Comparison of ENCODE assay signal across 13 cellular contexts in genomic region chr6:101391772-101392560, GRCh38. TPM values are rescaled to one million over a fixed set of nuclear protein-coding genes. Genes with fewer than 3 reads are reported as not detected.
DNase-seq lines count a peak whose midpoint lies in the region; ATAC-seq and TF ChIP-seq lines count a peak whose summit lies in the region.
"Had no signal": no experiment of that assay in that cellular context is flagged by ENCODE, and none has a peak within 500 bp of the region (broad histone marks: within the 10 kb centered on the region; RNA-seq: fewer than 3 reads in every experiment).

No MANE protein-coding gene starts in this region.

- DNase-seq in NCI-H510A treated with DMSO at 0.1 percent for 48 hours (lab: John Stamatoyannopoulos, UW), result peak; percentile 11
- DNase-seq in NCI-H510A (lab: John Stamatoyannopoulos, UW), result no peak
- peak; percentile 66 for DNase-seq in RPMI7951 (ENCODE audit: low read depth)
- DNase-seq in hepatocyte (ENCODE audit: low spot score), result no peak
- no peak for DNase-seq in smooth muscle cell (lab: John Stamatoyannopoulos, UW; ENCODE audit: unreplicated experiment)
- DNase-seq in stomach, result no peak
- DNase-seq: activated CD4-positive, alpha-beta T cell treated with anti-CD3 and anti-CD28 coated beads, Interleukin-2, amount 10 ng/mL, durations not matched to agents 24 days and 14 days; activated naive CD8-positive, alpha-beta T cell treated with anti-CD3 and anti-CD28 coated beads, Interleukin-2, amount 10 ng/mL, durations not matched to agents 7 days and 5 days; NCI-H1105; spleen had no signal

- no peak for TF ChIP-seq EP300 in stomach (IDR thresholded peaks at IDR 0.05)

- H3K9ac ChIP-seq in smooth muscle cell (ENCODE audit: low read depth), result no peak overlapping the region

- H3K27ac ChIP-seq in hepatocyte (no peak overlapping the region), smooth muscle cell (ENCODE audit: low read depth) (no peak overlapping the region), stomach (no peak overlapping the region)
- H3K27ac ChIP-seq: spleen had no signal

- H3F3A ChIP-seq in smooth muscle cell (ENCODE audit: low read depth), result no peaks in the 10 kb centered on the region

- H3K4me1 ChIP-seq in hepatocyte (ENCODE audit: insufficient read depth) (peaks cover 2% of the 10 kb centered on the region), smooth muscle cell (ENCODE audit: low read depth) (peaks cover 16% of the 10 kb centered on the region), stomach (peaks cover 7 to 25% (median 20%) of the 10 kb centered on the region in 4 donors)

- no peak for ATAC-seq in HG02571 (IDR thresholded peaks at IDR 0.05; ENCODE audit: unreplicated experiment)
- no peak for ATAC-seq in GM18517 (IDR thresholded peaks at IDR 0.05; ENCODE audit: unreplicated experiment)

- TF ChIP-seq POLR2A in stomach (IDR thresholded peaks at IDR 0.05), result no peak

- WGBS in hepatocyte (ENCODE audit: low lambda C conversion rate, missing lambda C conversion rate), result 25% methylated on average over 23 of the region's 23 CpGs
- 19% methylated on average over 23 of the region's 23 CpGs for WGBS in smooth muscle cell (ENCODE audit: low lambda C conversion rate)
- 6 to 21% (median 7%) methylated on average over 12 to 23 of the region's 23 CpGs for WGBS in stomach, 5 donors

- no peak overlapping the region for H3K4me3 ChIP-seq in hepatocyte
- peak overlapping the region; percentile 79 for H3K4me3 ChIP-seq in smooth muscle cell
- H3K4me3 ChIP-seq in stomach, result no peak overlapping the region

- no peaks in the 10 kb centered on the region for H3K79me2 ChIP-seq in hepatocyte
- H3K79me2 ChIP-seq in smooth muscle cell (ENCODE audit: low read depth), result no peaks in the 10 kb centered on the region

- TF ChIP-seq CTCF in hepatocyte (IDR thresholded peaks at IDR 0.05; ENCODE audit: poor library complexity) (no peak), smooth muscle cell (IDR thresholded peaks at IDR 0.05; ENCODE audit: borderline replicate concordance, insufficient read depth, poor library complexity, severe bottlenecking) (no peak), stomach (IDR thresholded peaks at IDR 0.05) (no peak)

- peaks cover 60% of the 10 kb centered on the region for H3K27me3 ChIP-seq in hepatocyte
- peaks cover 8% of the 10 kb centered on the region for H3K27me3 ChIP-seq in smooth muscle cell (ENCODE audit: low read depth)
- peaks cover 11 to 61% (median 32%) of the 10 kb centered on the region in 3 donors for H3K27me3 ChIP-seq in stomach

- no peaks in the 10 kb centered on the region for H3K36me3 ChIP-seq in hepatocyte (replicated peaks; ENCODE audit: insufficient read depth, low read depth)
- H3K36me3 ChIP-seq in smooth muscle cell (ENCODE audit: low read depth), result no peaks in the 10 kb centered on the region
- H3K36me3 ChIP-seq in stomach, result no peaks in the 10 kb centered on the region
- H3K36me3 ChIP-seq: spleen had no signal

- H4K20me1 ChIP-seq in hepatocyte (ENCODE audit: insufficient read depth, poor library complexity, severe bottlenecking) (no peaks in the 10 kb centered on the region), smooth muscle cell (ENCODE audit: low read depth) (peaks cover 25% of the 10 kb centered on the region)

- H3K4me2 ChIP-seq in hepatocyte, result peak overlapping the region; percentile 96
- H3K4me2 ChIP-seq in smooth muscle cell, result peak overlapping the region; percentile 92

- intact Hi-C loops in stomach (cut with DNase I; ENCODE audit: low total_unique reads), result no loop called here

- H2AFZ ChIP-seq in hepatocyte, result no peak overlapping the region
- H2AFZ ChIP-seq in smooth muscle cell (ENCODE audit: low read depth), result peak overlapping the region; percentile 93

- H3K9me2 ChIP-seq in hepatocyte (replicated peaks; ENCODE audit: insufficient read depth), result no peaks in the 10 kb centered on the region

- H3K9me3 ChIP-seq in hepatocyte (ENCODE audit: low read depth) (no peaks in the 10 kb centered on the region), smooth muscle cell (replicated peaks; ENCODE audit: low read depth) (no peaks in the 10 kb centered on the region), stomach (no peaks in the 10 kb centered on the region)
- H3K9me3 ChIP-seq: spleen had no signal

RNA-seq across cellular contexts. Expression of gene GRIK2, which starts 1.5 kb away (rescaled TPM):
- total RNA-seq in RPMI7951 (2014; rRNA removed; shearing (Covaris generic)), result 0.88 and 2.0 TPM in 2 replicates
- total RNA-seq in hepatocyte, result 5.1 and 6.2 TPM in 2 replicates
- 1.6 and 5.8 TPM in 2 replicates for polyA plus RNA-seq in hepatocyte
- 20.9 and 23.6 TPM in 2 replicates for total RNA-seq in smooth muscle cell
- polyA plus RNA-seq in smooth muscle cell, result 8.3 and 10.0 TPM in 2 replicates
- total RNA-seq in stomach, result 1 to 10 TPM in 1 of 5 donors, under 1 TPM in 2, not detected in 2; 0.45 to 7.7 (median 0.72) TPM
- polyA plus RNA-seq in stomach, result under 1 TPM in 2 of 3 donors, not detected in 1; 0.06 to 0.50 TPM
- total RNA-seq: activated CD4-positive, alpha-beta T cell treated with anti-CD3 and anti-CD28 coated beads, Interleukin-2, amount 10 ng/mL, durations not matched to agents 24 days and 14 days; lung microvascular endothelial cell had no signal

Comparison
In these comparisons a context has a peak if more than half of its experiments do, and no peak if none do; other contexts are left out.
1. DNase-seq: peak in NCI-H510A treated with DMSO at 0.1 percent for 48 hours (single experiment) and RPMI7951 (single experiment); none in NCI-H510A (single experiment), hepatocyte (single experiment), smooth muscle cell (single experiment) and stomach (single experiment).